17 cellular contexts compared by ENCODE assay signal in genomic region chr19:43723588-43723987, GRCh38. TPM values are rescaled to one million over a fixed set of nuclear protein-coding genes. Genes with fewer than 3 reads are reported as not detected.
DNase-seq lines count a peak whose midpoint lies in the region; ATAC-seq and TF ChIP-seq lines count a peak whose summit lies in the region.
"Had no signal": no experiment of that assay in that cellular context is flagged by ENCODE, and none has a peak within 500 bp of the region (broad histone marks: within the 10 kb centered on the region; RNA-seq: fewer than 3 reads in every experiment).

No MANE protein-coding gene starts in this region.

- POLR2A ChIA-PET in A673 (lab: Charles Lee; ENCODE audit: low non-redundant PET): no interaction called here

- intact Hi-C loops in A673 (cut with micrococcal nuclease; ENCODE audit: unreplicated experiment): no loop called here

- in situ Hi-C loops in GM13976 (cut with MboI; ENCODE audit: low sequenced_read_pairs, unreplicated experiment): no loop called here

- ATAC-seq in SK-N-SH treated with all-trans-retinoic acid at 6 μM for 48 hours: peak; percentile 37; the same call in 2 of the 3 replicates

- DNase-seq in A673 (ENCODE audit: low spot score) (no peak), GM13976 (ENCODE audit: low spot score) (no peak), fibroblast of the aortic adventitia (ENCODE audit: low read depth) (no peak), SJCRH30 (no peak), DMS153 (lab: John Stamatoyannopoulos, UW) (no peak), mucosa of gallbladder (ENCODE audit: low spot score) (no peak), Ammon's horn (ENCODE audit: low spot score) (no peak)
- DNase-seq: NCI-H1105 treated with DMSO at 0.1 percent for 48 hours; NCI-H524; stimulated activated CD4-positive, alpha-beta T cell treated with anti-CD3 and anti-CD28 coated beads, Interleukin-2, amount 100 ng/mL, for 48 hours had no signal

- BruUV-seq in A673 (replicated peaks; lab: Mats Ljungman, UMichigan): no TSS peak

- H3K36me3 ChIP-seq in A673 (ENCODE audit: insufficient read depth, low read length, poor library complexity, severe bottlenecking): no peaks in the 10 kb centered on the region
- H3K36me3 ChIP-seq in SJCRH30: no peaks in the 10 kb centered on the region

- H3K4me3 ChIP-seq in A673 (ENCODE audit: low read depth, low read length, poor library complexity, severe bottlenecking): no peak overlapping the region
- H3K4me3 ChIP-seq in fibroblast of the aortic adventitia (ENCODE audit: low read depth, low read length): no peak overlapping the region
- no peak overlapping the region for H3K4me3 ChIP-seq in SJCRH30
- H3K4me3 ChIP-seq: BLaER1 treated with 17β-estradiol and CSF1 and Interleukin-3, amounts not matched to agents 10 nM and 100 nM had no signal

- no peaks in the 10 kb centered on the region for H3K9me3 ChIP-seq in A673 (ENCODE audit: low read depth, low read length, poor library complexity, severe bottlenecking)
- H3K9me3 ChIP-seq in SJCRH30 (replicated peaks): no peaks in the 10 kb centered on the region
- H3K9me3 ChIP-seq: BLaER1 treated with 17β-estradiol and CSF1 and Interleukin-3, amounts not matched to agents 10 nM and 100 nM had no signal

- peak; percentile 57 for TF ChIP-seq CTCF in A673 (conservative IDR thresholded peaks at IDR 0.05; ENCODE audit: low read depth, low read length)
- peak; percentile 15 for TF ChIP-seq CTCF in GM13976 (IDR thresholded peaks at IDR 0.05; ENCODE audit: borderline replicate concordance, control extremely low read depth, extremely low read depth, insufficient read depth, missing control alignments)
- peak; percentile 42 for TF ChIP-seq CTCF in fibroblast of the aortic adventitia (IDR thresholded peaks at IDR 0.05; ENCODE audit: insufficient read depth, low read length)

- H3K27ac ChIP-seq in A673 (ENCODE audit: low read depth, low read length, poor library complexity, severe bottlenecking): no peak overlapping the region
- H3K27ac ChIP-seq in SJCRH30: no peak overlapping the region
- H3K27ac ChIP-seq: epithelial cell of prostate had no signal

- no peaks in the 10 kb centered on the region for H3K27me3 ChIP-seq in A673 (replicated peaks; ENCODE audit: insufficient read depth, low read depth, low read length, poor library complexity)
- no peaks in the 10 kb centered on the region for H3K27me3 ChIP-seq in SJCRH30
- H3K27me3 ChIP-seq: BLaER1 treated with 17β-estradiol and CSF1 and Interleukin-3, amounts not matched to agents 10 nM and 100 nM had no signal

- H3K4me1 ChIP-seq in A673 (ENCODE audit: insufficient read depth, low read length, poor library complexity, severe bottlenecking) (no peaks in the 10 kb centered on the region), SJCRH30 (no peaks in the 10 kb centered on the region)

- CTCF ChIA-PET in A673 (lab: Charles Lee): no interaction called here

TF ChIP-seq in SK-N-SH treated with all-trans-retinoic acid at 6 μM for 48 hours, 23 proteins besides CTCF, POLR2A, EP300 and RAD21:
- TF ChIP-seq ISL1 (CRISPR knock-in tag; IDR thresholded peaks at IDR 0.05) (no peak), ESRRG (CRISPR knock-in tag; IDR thresholded peaks at IDR 0.05) (no peak), GLIS3 (CRISPR knock-in tag; IDR thresholded peaks at IDR 0.05) (no peak), PPARA (CRISPR knock-in tag; IDR thresholded peaks at IDR 0.05; ENCODE audit: borderline replicate concordance) (no peak), BACH2 (CRISPR knock-in tag; IDR thresholded peaks at IDR 0.05; ENCODE audit: borderline replicate concordance) (no peak), CSRNP3 (CRISPR knock-in tag; IDR thresholded peaks at IDR 0.05) (no peak), OSR1 (CRISPR knock-in tag; IDR thresholded peaks at IDR 0.05) (no peak), PATZ1 (CRISPR knock-in tag; IDR thresholded peaks at IDR 0.05; ENCODE audit: borderline replicate concordance) (no peak), ZNF565 (CRISPR knock-in tag; conservative IDR thresholded peaks at IDR 0.05; ENCODE audit: low read depth) (no peak), ZFP30 (CRISPR knock-in tag; IDR thresholded peaks at IDR 0.05) (no peak), ZFP3 (CRISPR knock-in tag; IDR thresholded peaks at IDR 0.05) (no peak), ZNF70 (CRISPR knock-in tag; IDR thresholded peaks at IDR 0.05) (no peak), ZNF8 (CRISPR knock-in tag; IDR thresholded peaks at IDR 0.05) (no peak), ARNTL (CRISPR knock-in tag; IDR thresholded peaks at IDR 0.05; ENCODE audit: borderline replicate concordance, low read depth) (no peak), ZC3H10 (CRISPR knock-in tag; IDR thresholded peaks at IDR 0.05) (no peak)

RNA-seq across cellular contexts. Expression of gene IRGC, which starts 7.7 kb away (rescaled TPM):
- total RNA-seq in A673 (2021) (not detected in 2 replicates), fibroblast of the aortic adventitia (ENCODE audit: low replicate concordance) (not detected in 2 replicates), mucosa of gallbladder (not detected)
- total RNA-seq in SJCRH30 (2014; rRNA removed; shearing (Covaris generic)): not detected in 2 replicates
- total RNA-seq: activated CD8-positive, alpha-beta memory T cell treated with anti-CD3 and anti-CD28 coated beads for 36 hours; mononuclear cell; pulmonary artery endothelial cell; urinary bladder had no signal

RNA-seq across cellular contexts. Expression of gene SMG9, which starts 31.2 kb away (rescaled TPM):
- total RNA-seq in A673 (2021): 78.8 and 90.6 TPM in 2 replicates
- total RNA-seq in fibroblast of the aortic adventitia (ENCODE audit: low replicate concordance): 18.6 and 25.0 TPM in 2 replicates
- 22.5 and 25.7 TPM in 2 replicates for total RNA-seq in SJCRH30 (2014; rRNA removed; shearing (Covaris generic))
- total RNA-seq in mucosa of gallbladder: 71.4 TPM

RNA-seq across cellular contexts. Expression of gene PLAUR, which starts 53.6 kb away (rescaled TPM):
- 40.1 and 45.4 TPM in 2 replicates for total RNA-seq in A673 (2021)
- 46.3 and 73.6 TPM in 2 replicates for total RNA-seq in fibroblast of the aortic adventitia (ENCODE audit: low replicate concordance)
- 9.4 and 16.6 TPM in 2 replicates for total RNA-seq in SJCRH30 (2014; rRNA removed; shearing (Covaris generic))
- 46.3 TPM for total RNA-seq in mucosa of gallbladder

RNA-seq across cellular contexts. Expression of gene KCNN4, which starts 57.2 kb away (rescaled TPM):
- total RNA-seq in A673 (2021) (0.20 TPM in 1 of 2 replicates, not detected in the other), fibroblast of the aortic adventitia (ENCODE audit: low replicate concordance) (1.2 and 39.9 TPM in 2 replicates), mucosa of gallbladder (10.5 TPM)
- total RNA-seq in SJCRH30 (2014; rRNA removed; shearing (Covaris generic)): 0.38 and 0.63 TPM in 2 replicates
